In the genomic region with DNA sequence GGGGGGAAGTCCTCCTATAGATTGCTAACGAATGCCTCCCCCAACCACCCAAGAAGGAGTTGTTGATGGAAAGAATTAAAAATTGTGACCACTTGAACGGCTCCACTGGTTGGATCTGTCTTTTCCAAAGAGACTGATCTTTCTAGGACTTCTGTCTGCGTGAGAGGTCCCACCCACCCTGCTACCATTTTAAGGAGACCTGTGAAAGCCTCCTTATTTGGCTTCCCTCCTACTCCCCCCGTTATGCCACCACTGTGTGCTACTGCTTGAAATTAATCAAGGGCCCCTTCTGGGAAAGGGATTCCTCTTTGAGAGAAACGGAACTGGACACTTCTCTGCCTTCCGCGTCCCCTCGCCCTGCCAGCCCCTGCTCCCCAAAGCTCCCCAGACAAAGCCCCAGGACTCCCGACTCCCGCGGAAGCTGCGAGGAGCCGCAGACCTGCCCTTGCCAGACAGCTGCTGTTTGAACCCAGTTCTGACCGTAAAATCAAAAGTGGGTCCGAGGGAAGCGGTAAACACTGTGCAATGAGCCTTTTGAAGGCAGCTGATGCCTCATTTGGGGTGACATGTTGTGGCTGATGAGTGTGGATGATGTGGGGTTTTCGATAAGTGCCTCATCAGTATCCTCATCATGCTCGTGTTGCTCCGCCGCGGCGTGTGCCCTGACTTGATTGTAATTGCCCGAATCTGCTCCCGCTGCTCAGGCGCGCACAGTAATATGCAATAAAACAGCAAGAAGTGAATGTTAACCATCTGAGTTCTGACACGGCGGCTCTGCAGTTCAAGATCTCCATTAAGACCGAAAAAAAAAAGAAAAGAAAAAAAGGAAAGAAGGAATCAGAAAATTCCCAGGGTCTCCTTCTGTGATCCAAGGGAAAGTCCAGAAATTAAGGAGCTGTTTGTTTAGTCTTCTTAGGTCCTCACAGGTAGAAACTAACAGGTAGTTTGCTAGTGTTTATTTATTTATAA, we compare ENCODE assay signal across 8 cellular contexts. TPM values are rescaled to one million over a fixed set of nuclear protein-coding genes. Genes with fewer than 3 reads are reported as not detected.
DNase-seq lines count a peak whose midpoint lies in the region; ATAC-seq and TF ChIP-seq lines count a peak whose summit lies in the region.

No MANE protein-coding gene starts in this region.

- peak in 1 of 2 donors; percentile 38 for ATAC-seq in upper lobe of left lung (ENCODE audit: low FRiP score in 2 of 2)
- no peak for ATAC-seq in GM21423 (IDR thresholded peaks at IDR 0.05; ENCODE audit: unreplicated experiment)
- no peak for ATAC-seq in GM21367 (IDR thresholded peaks at IDR 0.05; ENCODE audit: unreplicated experiment)

- H3K27ac ChIP-seq in brain microvascular endothelial cell (no peak overlapping the region), muscle layer of duodenum (ENCODE audit: low read length) (no peak overlapping the region), upper lobe of left lung (peak overlapping the region; percentile 12 to 90 (median 44))

- H3K36me3 ChIP-seq in brain microvascular endothelial cell (replicated peaks) = no peaks in the 10 kb centered on the region
- no peaks in the 10 kb centered on the region for H3K36me3 ChIP-seq in muscle layer of duodenum (ENCODE audit: control insufficient read depth in 1 of 2, insufficient read depth in 2 of 2, low read length in 2 of 2)
- no peaks in the 10 kb centered on the region for H3K36me3 ChIP-seq in upper lobe of left lung

- TF ChIP-seq CTCF in brain microvascular endothelial cell (IDR thresholded peaks at IDR 0.05; ENCODE audit: low read depth, low read length, missing control alignments) (no peak), upper lobe of left lung (IDR thresholded peaks at IDR 0.05) (no peak)

- peak in 1 of 4 donors; percentile 47 for TF ChIP-seq POLR2A in upper lobe of left lung (IDR thresholded peaks at IDR 0.05)

- in situ Hi-C loops in brain microvascular endothelial cell (cut with HindIII; ENCODE audit: low pct_ligation_motif_present, low sequenced_read_pairs) = no loop called here

- DNase-seq in activated T-cell treated with anti-CD3 and anti-CD28 coated beads for 24 hours (ENCODE audit: low read depth) = peak; percentile 23
- DNase-seq in activated T-cell treated with anti-CD3 and anti-CD28 coated beads for 4 hours = no peak
- DNase-seq in brain microvascular endothelial cell = no peak
- DNase-seq in upper lobe of left lung = peak in 1 of 2 donors; percentile 67
- no peak for DNase-seq in NK-92 (lab: John Stamatoyannopoulos, UW; ENCODE audit: unreplicated experiment)

- H3K4me3 ChIP-seq in brain microvascular endothelial cell (ENCODE audit: low read depth, low read length) (peak overlapping the region; percentile 44), muscle layer of duodenum (ENCODE audit: low read depth in 1 of 2, low read length in 2 of 2) (peak overlapping the region; percentile 61 to 63), upper lobe of left lung (peak overlapping the region in 3 of 4 donors; percentile 26 to 44 (median 43))

- no peak for TF ChIP-seq EP300 in upper lobe of left lung (IDR thresholded peaks at IDR 0.05)

- H3K27me3 ChIP-seq in brain microvascular endothelial cell (replicated peaks) (peaks cover 28% of the 10 kb centered on the region), muscle layer of duodenum (ENCODE audit: low read depth, low read length) (peaks cover 20% of the 10 kb centered on the region), upper lobe of left lung (no peaks in the 10 kb centered on the region)

- H3K9me3 ChIP-seq in muscle layer of duodenum (ENCODE audit: control insufficient read depth in 1 of 2, low read length in 2 of 2) = no peaks in the 10 kb centered on the region
- no peaks in the 10 kb centered on the region for H3K9me3 ChIP-seq in upper lobe of left lung

- peaks cover 0 to 7% of the 10 kb centered on the region in 2 donors for H3K4me1 ChIP-seq in muscle layer of duodenum (ENCODE audit: control insufficient read depth in 1 of 2, insufficient read depth in 2 of 2, low read length in 2 of 2)
- peaks cover 0 to 17% (median 6%) of the 10 kb centered on the region in 4 donors for H3K4me1 ChIP-seq in upper lobe of left lung

- 8 to 35% methylated on average over 29 of the region's 29 CpGs for WGBS in upper lobe of left lung, 2 donors

RNA-seq across cellular contexts. Expression of a gene that starts 48.2 kb away (rescaled TPM):
- 100 to 1,000 TPM in 4 of 6 donors, 10 to 100 TPM in 2; 65.0 to 264 (median 133) TPM for total RNA-seq in upper lobe of left lung

Comparison
In these comparisons a context has a peak if more than half of its experiments do, and no peak if none do; other contexts are left out.
1. H3K27ac ChIP-seq: peak in upper lobe of left lung (4 of 4); none in brain microvascular endothelial cell (single experiment) and muscle layer of duodenum (single experiment).
2. Peak in every context shown above with its lines, with median percentiles within 50 percentile points of each other: H3K4me3 ChIP-seq.